Comparison of ENCODE assay signal across 8 cellular contexts in the genomic region with DNA sequence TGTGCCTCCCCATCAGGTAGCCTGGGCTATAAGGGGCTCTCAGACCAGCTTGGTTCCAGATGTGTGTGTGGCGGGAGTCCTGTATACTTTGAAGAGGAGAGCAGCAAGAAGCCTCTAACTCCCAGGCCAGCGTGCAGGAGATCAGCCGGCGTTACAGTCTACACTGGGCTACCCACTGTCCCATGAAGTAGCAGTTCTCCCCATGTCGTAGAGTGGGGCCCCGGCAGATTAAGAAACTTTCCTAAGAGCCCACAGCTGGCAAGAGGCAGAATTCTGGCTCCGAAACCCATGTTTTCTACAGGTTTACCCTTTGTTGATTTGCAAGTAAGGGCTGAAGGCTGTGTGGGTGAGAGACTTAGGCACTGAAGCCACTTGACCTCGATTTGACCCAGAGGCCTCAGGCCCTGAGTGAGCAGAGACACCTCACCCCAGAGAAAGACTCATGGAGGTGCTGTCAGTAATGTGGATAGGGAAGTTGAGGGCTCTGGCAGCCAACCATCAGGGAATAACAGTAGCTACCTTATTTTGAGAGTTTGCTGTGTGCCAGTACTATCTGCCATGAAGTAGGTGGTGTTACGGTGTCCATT. TPM values are rescaled to one million over a fixed set of nuclear protein-coding genes. Genes with fewer than 3 reads are reported as not detected.
DNase-seq lines count a peak whose midpoint lies in the region; ATAC-seq and TF ChIP-seq lines count a peak whose summit lies in the region.

No MANE protein-coding gene starts in this region.

- H3K27me3 ChIP-seq in gastroesophageal sphincter, result no peaks in the 10 kb centered on the region

- no peak for TF ChIP-seq CTCF in C4-2B (conservative IDR thresholded peaks at IDR 0.05)
- no peak for TF ChIP-seq CTCF in WI38 (IDR thresholded peaks at IDR 0.05; ENCODE audit: low read depth, low read length)
- no peak for TF ChIP-seq CTCF in gastroesophageal sphincter (IDR thresholded peaks at IDR 0.05)

- H3K27ac ChIP-seq in C4-2B (peak overlapping the region; percentile 92), gastroesophageal sphincter (peak overlapping the region; percentile 44 to 97 (median 92))

- ATAC-seq in HG02642 (IDR thresholded peaks at IDR 0.05; ENCODE audit: poor library complexity, unreplicated experiment) (peak; percentile 1), gastroesophageal sphincter (no peak), HG02973 (IDR thresholded peaks at IDR 0.05; ENCODE audit: unreplicated experiment) (no peak), HG02840 (IDR thresholded peaks at IDR 0.05; ENCODE audit: low FRiP score, unreplicated experiment) (no peak)

- H3K9me3 ChIP-seq in gastroesophageal sphincter, result no peaks in the 10 kb centered on the region

- TF ChIP-seq POLR2A in gastroesophageal sphincter (IDR thresholded peaks at IDR 0.05), result no peak

- WGBS in gastroesophageal sphincter (ENCODE audit: low coverage in 1 of 2), 2 donors, result 56% methylated on average over 3 to 4 of the region's 9 CpGs

- DNase-seq in stimulated activated CD8-positive, alpha-beta memory T cell treated with anti-CD3 and anti-CD28 coated beads, Interleukin-4, amount 100 ng/mL, for 48 hours, result peak; percentile 44
- DNase-seq in activated gamma-delta T cell (lab: John Stamatoyannopoulos, UW), result no peak

- H3K4me3 ChIP-seq in WI38 (ENCODE audit: low read depth, low read length) (peak overlapping the region; percentile 55), gastroesophageal sphincter (peak overlapping the region; percentile 73 to 95)

- H3K36me3 ChIP-seq in gastroesophageal sphincter, result no peaks in the 10 kb centered on the region

- TF ChIP-seq EP300 in gastroesophageal sphincter (IDR thresholded peaks at IDR 0.05), result no peak

- peaks cover 0 to 43% (median 23%) of the 10 kb centered on the region in 3 donors for H3K4me1 ChIP-seq in gastroesophageal sphincter

RNA-seq across cellular contexts. Expression of a gene that starts 0.9 kb away (rescaled TPM):
- 10 to 100 TPM; 22.9 to 43.3 (median 31.0) TPM for total RNA-seq in gastroesophageal sphincter
